Comparison of ENCODE assay signal across 10 cellular contexts in the genomic region with DNA sequence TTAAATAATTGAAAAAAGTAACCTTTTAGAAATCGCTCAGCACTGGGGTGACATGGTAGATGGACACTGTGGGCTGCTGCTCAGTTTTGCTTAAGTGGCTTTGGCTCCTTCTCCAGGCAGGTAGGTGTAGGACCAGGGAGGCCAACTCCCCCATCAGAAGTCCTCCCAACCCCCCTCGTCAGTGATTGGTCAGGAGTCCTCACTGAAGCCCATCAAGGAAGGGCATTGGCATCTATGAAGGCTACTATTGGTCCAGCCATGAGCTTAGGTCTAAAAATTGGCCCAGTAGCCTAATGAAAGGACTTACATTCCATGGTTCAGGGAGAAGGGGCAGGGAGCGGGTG. TPM values are rescaled to one million over a fixed set of nuclear protein-coding genes. Genes with fewer than 3 reads are reported as not detected.
A peak's percentile ranks its signal among the peaks of the same experiment; 100 is the strongest.
DNase-seq lines count a peak whose midpoint lies in the region; ATAC-seq, FAIRE-seq and TF ChIP-seq lines count a peak whose summit lies in the region.
"Had no signal": no experiment of that assay in that cellular context is flagged by ENCODE, and none has a peak within 500 bp of the region (broad histone marks: within the 10 kb centered on the region; RNA-seq: fewer than 3 reads in every experiment).

No MANE protein-coding gene starts in this region.

- FAIRE-seq in GM12892 (lab: Jason Lieb, UNC) = peak; percentile 21
- FAIRE-seq: keratinocyte had no signal

- TF ChIP-seq POLR2A in GM12892 (IDR thresholded peaks at IDR 0.05; ENCODE audit: low read depth, low read length) = no peak

- TF ChIP-seq CTCF in activated CD8-positive, alpha-beta T cell treated with anti-CD3 and anti-CD28 coated beads for 36 hours (IDR thresholded peaks at IDR 0.05) = no peak
- TF ChIP-seq CTCF in nephron progenitor cell (IDR thresholded peaks at IDR 0.05) = no peak

- H3K9me3 Mint-ChIP-seq in activated CD8-positive, alpha-beta T cell treated with anti-CD3 and anti-CD28 coated beads for 36 hours = peaks cover 16% of the 10 kb centered on the region
- peaks cover 0 to 7% (median 0%) of the 10 kb centered on the region in 9 donors for H3K9me3 Mint-ChIP-seq in naive thymus-derived CD8-positive, alpha-beta T cell
- H3K9me3 Mint-ChIP-seq in nephron progenitor cell = no peaks in the 10 kb centered on the region

- intact Hi-C loops in activated CD8-positive, alpha-beta T cell treated with anti-CD3 and anti-CD28 coated beads for 36 hours (cut with micrococcal nuclease) = loop anchor here (5.0 kb wide), 1 partner anchor 33 kb away; a partner anchor contains a TSS

- H3K27ac Mint-ChIP-seq in activated CD8-positive, alpha-beta T cell treated with anti-CD3 and anti-CD28 coated beads for 36 hours = peak overlapping the region; percentile 99
- peak overlapping the region; percentile 97 to 100 (median 100) for H3K27ac Mint-ChIP-seq in naive thymus-derived CD8-positive, alpha-beta T cell
- H3K27ac Mint-ChIP-seq in nephron progenitor cell = no peak overlapping the region

- CTCF ChIA-PET in activated CD8-positive, alpha-beta T cell treated with anti-CD3 and anti-CD28 coated beads for 36 hours (lab: Charles Lee) = interaction anchor here (0.8 to 4.5 kb wide), 5 partner anchors 11 to 34 kb away, joined by 3 to 41 read pairs (median 3); a partner anchor contains a TSS

- no peak for DNase-seq in GM12892 (ENCODE audit: insufficient read length)
- peak; percentile 53 for DNase-seq in activated CD8-positive, alpha-beta T cell treated with anti-CD3 and anti-CD28 coated beads for 36 hours
- DNase-seq in naive thymus-derived CD8-positive, alpha-beta T cell = no peak
- DNase-seq in NCI-H526 (lab: John Stamatoyannopoulos, UW) = no peak
- no peak for DNase-seq in nephron progenitor cell
- DNase-seq in GDM1 (lab: John Stamatoyannopoulos, UW) = no peak
- no peak for DNase-seq in iPS-NIHi7 (ENCODE audit: extremely low spot score)
- DNase-seq: SHP77 treated with DMSO at 0.1 percent for 48 hours had no signal

- POLR2A ChIA-PET in activated CD8-positive, alpha-beta T cell treated with anti-CD3 and anti-CD28 coated beads for 36 hours (lab: Charles Lee) = interaction anchor here (1.9 to 3.7 kb wide), 2 partner anchors 14 to 34 kb away, joined by 4 to 23 read pairs; a partner anchor contains a TSS
- POLR2A ChIA-PET in naive thymus-derived CD8-positive, alpha-beta T cell (lab: Charles Lee) = interaction anchor here (0.5 to 4.7 kb wide), 13 partner anchors 10 to 252 kb away, joined by 3 to 97 read pairs (median 5); a partner anchor contains a TSS

- H3K4me1 Mint-ChIP-seq in activated CD8-positive, alpha-beta T cell treated with anti-CD3 and anti-CD28 coated beads for 36 hours (ENCODE audit: low read depth) = peaks cover 59% of the 10 kb centered on the region
- H3K4me1 Mint-ChIP-seq in naive thymus-derived CD8-positive, alpha-beta T cell = peaks cover 33 to 84% (median 78%) of the 10 kb centered on the region in 4 donors
- peaks cover 9% of the 10 kb centered on the region for H3K4me1 Mint-ChIP-seq in nephron progenitor cell

- H3K27me3 Mint-ChIP-seq in activated CD8-positive, alpha-beta T cell treated with anti-CD3 and anti-CD28 coated beads for 36 hours = no peaks in the 10 kb centered on the region
- H3K27me3 Mint-ChIP-seq in naive thymus-derived CD8-positive, alpha-beta T cell = no peaks in the 10 kb centered on the region
- peaks cover 3% of the 10 kb centered on the region for H3K27me3 Mint-ChIP-seq in nephron progenitor cell (ENCODE audit: low read depth, poor library complexity)

- peak overlapping the region; percentile 71 for H3K4me3 Mint-ChIP-seq in activated CD8-positive, alpha-beta T cell treated with anti-CD3 and anti-CD28 coated beads for 36 hours
- H3K4me3 Mint-ChIP-seq in naive thymus-derived CD8-positive, alpha-beta T cell = peak overlapping the region; percentile 66 to 90 (median 86)
- H3K4me3 Mint-ChIP-seq in nephron progenitor cell = no peak overlapping the region

- peaks cover 46% of the 10 kb centered on the region for H3K36me3 Mint-ChIP-seq in activated CD8-positive, alpha-beta T cell treated with anti-CD3 and anti-CD28 coated beads for 36 hours (ENCODE audit: low read depth)
- H3K36me3 Mint-ChIP-seq in naive thymus-derived CD8-positive, alpha-beta T cell = peaks cover 0 to 50% (median 25%) of the 10 kb centered on the region in 3 donors
- H3K36me3 Mint-ChIP-seq in nephron progenitor cell (ENCODE audit: low read depth) = peaks cover 8% of the 10 kb centered on the region

- peak; percentile 11 for ATAC-seq in HG02588 (IDR thresholded peaks at IDR 0.05; ENCODE audit: unreplicated experiment)
- ATAC-seq in activated CD8-positive, alpha-beta T cell treated with anti-CD3 and anti-CD28 coated beads for 36 hours = peak; percentile 52
- ATAC-seq in naive thymus-derived CD8-positive, alpha-beta T cell = peak; percentile 9 to 15

RNA-seq across cellular contexts. Expression of a gene that starts 34.7 kb away (rescaled TPM):
- 5.8 TPM for polyA plus RNA-seq in GM12892 (2012; ENCODE audit: missing spikeins)
- 10 to 100 TPM; 21.1 to 21.5 TPM for total RNA-seq in activated CD8-positive, alpha-beta T cell treated with anti-CD3 and anti-CD28 coated beads for 36 hours
- total RNA-seq in naive thymus-derived CD8-positive, alpha-beta T cell = 10 to 100 TPM; 42.1 to 44.1 TPM
- polyA plus RNA-seq in naive thymus-derived CD8-positive, alpha-beta T cell = 10 to 100 TPM; 17.1 to 23.8 (median 17.3) TPM
